ENCODE assay signal across 18 cellular contexts in the genomic region with DNA sequence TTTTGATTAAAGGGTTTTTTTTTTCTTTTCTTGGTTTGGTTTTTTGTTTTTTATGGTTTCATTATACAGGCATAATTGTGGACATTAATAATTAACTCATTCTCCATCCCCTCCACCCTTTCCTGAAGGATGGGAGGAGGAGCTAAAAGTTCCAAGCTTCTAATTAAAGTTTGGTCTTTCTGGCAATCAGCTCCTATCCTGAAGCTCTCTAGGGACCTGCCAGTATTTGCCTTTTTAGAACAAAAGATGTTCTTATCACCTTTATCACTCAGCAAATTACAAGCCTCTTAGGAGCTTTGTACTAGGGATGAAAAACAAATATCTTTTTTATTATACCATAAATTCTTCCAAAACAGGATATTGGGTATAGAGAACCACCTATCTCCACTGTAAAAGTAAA.
DNase-seq lines count a peak whose midpoint lies in the region; ATAC-seq and TF ChIP-seq lines count a peak whose summit lies in the region.
"Had no signal": no experiment of that assay in that cellular context is flagged by ENCODE, and none has a peak within 500 bp of the region (broad histone marks: within the 10 kb centered on the region; RNA-seq: fewer than 3 reads in every experiment).

No MANE protein-coding gene starts in this region.

- peak overlapping the region; percentile 72 for H3K27ac ChIP-seq in 22Rv1
- peak overlapping the region; percentile 81 for H3K27ac ChIP-seq in VCaP
- H3K27ac ChIP-seq: BLaER1, C4-2B had no signal

- no peaks in the 10 kb centered on the region for H3K27me3 Mint-ChIP-seq in activated T-helper 17 cell treated with anti-CD3 and anti-CD28 coated beads, Interleukin-2, amount 50 U/mL, for 72 hours
- H3K27me3 Mint-ChIP-seq: B cell; CD4-positive, CD25-positive, alpha-beta regulatory T cell had no signal

- no peak overlapping the region for H3K27ac Mint-ChIP-seq in activated T-helper 17 cell treated with anti-CD3 and anti-CD28 coated beads, Interleukin-2, amount 50 U/mL, for 72 hours
- H3K27ac Mint-ChIP-seq: B cell; CD4-positive, CD25-positive, alpha-beta regulatory T cell; CD8-positive, alpha-beta T cell; GM23338; H9 had no signal

- peak; percentile 70 for DNase-seq in LNCaP clone FGC (ENCODE audit: low read depth)
- DNase-seq in stimulated activated CD4-positive, alpha-beta T cell treated with anti-CD3 and anti-CD28 coated beads, Interleukin-4, amount 100 ng/mL, for 4 hours: no peak
- no peak for DNase-seq in activated naive CD4-positive, alpha-beta T cell treated with Interleukin-2 at 50 U/mL for 16 hours
- DNase-seq: Caco-2; CD4-positive, CD25-positive, alpha-beta regulatory T cell; CD8-positive, alpha-beta T cell; DMS53; DMS79 treated with DMSO at 0.1 percent for 48 hours; GF-D8; H9 had no signal

- H3K9me3 Mint-ChIP-seq in activated T-helper 17 cell treated with anti-CD3 and anti-CD28 coated beads, Interleukin-2, amount 50 U/mL, for 72 hours: no peaks in the 10 kb centered on the region
- H3K9me3 Mint-ChIP-seq: CD8-positive, alpha-beta T cell; GM23338; H9 had no signal

- no peaks in the 10 kb centered on the region for H3K36me3 Mint-ChIP-seq in activated T-helper 17 cell treated with anti-CD3 and anti-CD28 coated beads, Interleukin-2, amount 50 U/mL, for 72 hours (ENCODE audit: low read depth)
- H3K36me3 Mint-ChIP-seq: CD4-positive, CD25-positive, alpha-beta regulatory T cell; CD8-positive, alpha-beta T cell had no signal

- H3K4me3 ChIP-seq in LNCaP clone FGC (ENCODE audit: low read depth, low read length): no peak overlapping the region
- H3K4me3 ChIP-seq: BLaER1, GM23338 had no signal

- H3K4me1 Mint-ChIP-seq in activated T-helper 17 cell treated with anti-CD3 and anti-CD28 coated beads, Interleukin-2, amount 50 U/mL, for 72 hours: no peaks in the 10 kb centered on the region
- H3K4me1 Mint-ChIP-seq: B cell; CD4-positive, CD25-positive, alpha-beta regulatory T cell; GM23338; H9 had no signal

- TF ChIP-seq CTCF in 22Rv1 (IDR thresholded peaks at IDR 0.05): no peak
- TF ChIP-seq CTCF in LNCaP clone FGC (IDR thresholded peaks at IDR 0.05; ENCODE audit: control insufficient read depth, extremely low read depth, insufficient read depth): no peak
- no peak for TF ChIP-seq CTCF in VCaP (conservative IDR thresholded peaks at IDR 0.05)

- ATAC-seq in activated T-helper 17 cell treated with anti-CD3 and anti-CD28 coated beads, Interleukin-2, amount 50 U/mL, for 72 hours (replicated peaks): no peak
- ATAC-seq: CD8-positive, alpha-beta T cell; GM23338; HCT116 had no signal

- H3K4me3 Mint-ChIP-seq in activated T-helper 17 cell treated with anti-CD3 and anti-CD28 coated beads, Interleukin-2, amount 50 U/mL, for 72 hours: no peak overlapping the region
- H3K4me3 Mint-ChIP-seq: B cell; CD4-positive, CD25-positive, alpha-beta regulatory T cell; CD8-positive, alpha-beta T cell; GM23338; H9 had no signal
